ENCODE assay signal across 8 cellular contexts in genomic region chr4:102625232-102625930, GRCh38.
DNase-seq lines count a peak whose midpoint lies in the region; ATAC-seq lines count a peak whose summit lies in the region.

No MANE protein-coding gene starts in this region.

- peaks cover 78% of the 10 kb centered on the region for H3K4me1 Mint-ChIP-seq in activated naive CD4-positive, alpha-beta T cell treated with anti-CD3 and anti-CD28 coated beads, Interleukin-2, amount 50 U/mL, for 24 hours

- peaks cover under 1% of the 10 kb centered on the region for H3K36me3 ChIP-seq in BLaER1

- H3K27me3 ChIP-seq in BLaER1, result no peaks in the 10 kb centered on the region

- no peak overlapping the region; the same call in 1 of the 2 replicates for H3K27ac ChIP-seq in BLaER1

- peak overlapping the region; percentile 85 for H3K27ac Mint-ChIP-seq in activated naive CD4-positive, alpha-beta T cell treated with anti-CD3 and anti-CD28 coated beads, Interleukin-2, amount 50 U/mL, for 24 hours

- H3K9me3 ChIP-seq in BLaER1, result no peaks in the 10 kb centered on the region

- no peaks in the 10 kb centered on the region for H3K36me3 Mint-ChIP-seq in activated naive CD4-positive, alpha-beta T cell treated with anti-CD3 and anti-CD28 coated beads, Interleukin-2, amount 50 U/mL, for 24 hours

- no peaks in the 10 kb centered on the region for H3K27me3 Mint-ChIP-seq in activated naive CD4-positive, alpha-beta T cell treated with anti-CD3 and anti-CD28 coated beads, Interleukin-2, amount 50 U/mL, for 24 hours

- peaks cover 23% of the 10 kb centered on the region for H3K4me1 ChIP-seq in BLaER1

- H3K4me3 ChIP-seq in BLaER1, result no peak overlapping the region

- ATAC-seq in GM19035 (IDR thresholded peaks at IDR 0.05; ENCODE audit: unreplicated experiment) (peak; percentile 96), HG03095 (IDR thresholded peaks at IDR 0.05; ENCODE audit: unreplicated experiment) (peak; percentile 85)

- no peaks in the 10 kb centered on the region for H4K20me1 ChIP-seq in BLaER1

- no peak overlapping the region for H3K9ac ChIP-seq in BLaER1

- DNase-seq in RPMI8226, result peak; percentile 18
- DNase-seq in iPS-NIHi7 (ENCODE audit: extremely low spot score), result peak; percentile 61
- peak in 5 of 6 experiments; percentile 43 to 73 (median 53) for DNase-seq in stimulated activated naive CD4-positive, alpha-beta T cell (lab: John Stamatoyannopoulos, UW)
- DNase-seq in NCI-H2196 treated with DMSO at 0.1 percent for 48 hours (lab: John Stamatoyannopoulos, UW; ENCODE audit: unreplicated experiment), result no peak

- no peaks in the 10 kb centered on the region for H3K9me3 Mint-ChIP-seq in activated naive CD4-positive, alpha-beta T cell treated with anti-CD3 and anti-CD28 coated beads, Interleukin-2, amount 50 U/mL, for 24 hours

- no peak overlapping the region for H3K4me3 Mint-ChIP-seq in activated naive CD4-positive, alpha-beta T cell treated with anti-CD3 and anti-CD28 coated beads, Interleukin-2, amount 50 U/mL, for 24 hours

- H3K4me2 ChIP-seq in BLaER1, result peak overlapping the region; percentile 48
